ENCODE assay signal across 1 cellular context in genomic region chr16:73214825-73215481, GRCh38.
TF ChIP-seq lines count a peak whose summit lies in the region.

No MANE protein-coding gene starts in this region.

TF ChIP-seq in WTC11, 78 proteins besides CTCF, POLR2A, EP300 and RAD21 (continued from another document):
- no peak for TF ChIP-seq MAX (CRISPR knock-in tag; IDR thresholded peaks at IDR 0.05)
